In genomic region chr10:24481241-24481640, GRCh38 we compare ENCODE assay signal across 21 cellular contexts.
DNase-seq lines count a peak whose midpoint lies in the region; ATAC-seq, FAIRE-seq and TF ChIP-seq lines count a peak whose summit lies in the region.
"Had no signal": no experiment of that assay in that cellular context is flagged by ENCODE, and none has a peak within 500 bp of the region (broad histone marks: within the 10 kb centered on the region; RNA-seq: fewer than 3 reads in every experiment).

No MANE protein-coding gene starts in this region.

- peaks cover 17% of the 10 kb centered on the region for H3K4me1 ChIP-seq in psoas muscle
- H3K4me1 ChIP-seq: BE2C had no signal

- no peaks in the 10 kb centered on the region for H3K9me3 ChIP-seq in psoas muscle
- H3K9me3 ChIP-seq: BE2C had no signal

- H3K27ac ChIP-seq in psoas muscle = peak overlapping the region; percentile 44
- H3K27ac ChIP-seq: BLaER1 treated with 17β-estradiol and CSF1 and Interleukin-3, amounts not matched to agents 10 nM and 100 nM had no signal

- H3K27me3 ChIP-seq in bronchial epithelial cell (ENCODE audit: control insufficient read depth, insufficient read depth, low read length) = no peaks in the 10 kb centered on the region
- H3K27me3 ChIP-seq in psoas muscle (ENCODE audit: insufficient read depth in 3 of 3, low read length in 2 of 3) = no peaks in the 10 kb centered on the region
- H3K27me3 ChIP-seq: BE2C; BLaER1 treated with 17β-estradiol and CSF1 and Interleukin-3, amounts not matched to agents 10 nM and 100 nM had no signal

- in situ Hi-C loops in G401 (cut with HindIII; ENCODE audit: low sequenced_read_pairs) = no loop called here

- no peak overlapping the region for H3K27ac Mint-ChIP-seq in stimulated activated memory B cell treated with anti-CD40 and anti-IgM and Interleukin-4, amounts not matched to agents 10 μg/mL and 1 μg/mL and 100 μg/mL, for 72 hours
- H3K27ac Mint-ChIP-seq: CD4-positive, alpha-beta T cell; CD8-positive, alpha-beta memory T cell; GM23338; H9 had no signal

- no peak for TF ChIP-seq CTCF in bronchial epithelial cell (IDR thresholded peaks at IDR 0.05; ENCODE audit: insufficient read depth, low read length, severe bottlenecking)
- TF ChIP-seq CTCF in psoas muscle (IDR thresholded peaks at IDR 0.05) = no peak

- peak; percentile 7 for DNase-seq in G401 (ENCODE audit: low spot score)
- no peak for DNase-seq in bronchial epithelial cell (ENCODE audit: low read depth)
- no peak for DNase-seq in psoas muscle
- no peak for DNase-seq in NCI-H1436 treated with DMSO at 0.1 percent for 48 hours (lab: John Stamatoyannopoulos, UW)
- DNase-seq: BE2C; CD4-positive, alpha-beta T cell; CD8-positive, alpha-beta memory T cell; DMS 273 treated with DMSO at 0.1 percent for 48 hours; DMS79; EL; GF-D8; H9 had no signal

- H3K36me3 Mint-ChIP-seq in stimulated activated memory B cell treated with anti-CD40 and anti-IgM and Interleukin-4, amounts not matched to agents 10 μg/mL and 1 μg/mL and 100 μg/mL, for 72 hours = no peaks in the 10 kb centered on the region
- H3K36me3 Mint-ChIP-seq: CD14-positive monocyte; CD8-positive, alpha-beta memory T cell had no signal

- H3K36me3 ChIP-seq in bronchial epithelial cell (ENCODE audit: control insufficient read depth, insufficient read depth, low read length) (peaks cover 14% of the 10 kb centered on the region), psoas muscle (ENCODE audit: insufficient read depth in 1 of 2, low read depth in 1 of 2) (peaks cover 0 to 29% of the 10 kb centered on the region in 2 donors)
- H3K36me3 ChIP-seq: BE2C had no signal

- H3K4me3 ChIP-seq in bronchial epithelial cell (ENCODE audit: low read depth, low read length) = no peak overlapping the region
- H3K4me3 ChIP-seq in psoas muscle = no peak overlapping the region
- H3K4me3 ChIP-seq: BLaER1 treated with 17β-estradiol and CSF1 and Interleukin-3, amounts not matched to agents 10 nM and 100 nM; GM23338 had no signal

- WGBS in psoas muscle, 3 donors = 71 to 80% (median 75%) methylated on average over 6 of the region's 6 CpGs

- FAIRE-seq in bronchial epithelial cell (lab: Jason Lieb, UNC) = peak; percentile 18
- FAIRE-seq: D721Med, GM12891, GM18507 had no signal

- peaks cover 4% of the 10 kb centered on the region for H3K9me3 Mint-ChIP-seq in stimulated activated memory B cell treated with anti-CD40 and anti-IgM and Interleukin-4, amounts not matched to agents 10 μg/mL and 1 μg/mL and 100 μg/mL, for 72 hours

- H3K4me1 Mint-ChIP-seq in stimulated activated memory B cell treated with anti-CD40 and anti-IgM and Interleukin-4, amounts not matched to agents 10 μg/mL and 1 μg/mL and 100 μg/mL, for 72 hours = no peaks in the 10 kb centered on the region
- H3K4me1 Mint-ChIP-seq: CD14-positive monocyte had no signal

- ATAC-seq in psoas muscle = peak in 3 of 4 donors; percentile 41 to 61 (median 53)
- ATAC-seq in HG02884 (IDR thresholded peaks at IDR 0.05; ENCODE audit: unreplicated experiment) = no peak
- no peak for ATAC-seq in stimulated activated memory B cell treated with anti-CD40 and anti-IgM and Interleukin-4, amounts not matched to agents 10 μg/mL and 1 μg/mL and 100 μg/mL, for 72 hours
- ATAC-seq: GM23338, HCT116 had no signal

- intact Hi-C loops in psoas muscle (cut with DNase I) = no loop called here

- no peaks in the 10 kb centered on the region for H3K27me3 Mint-ChIP-seq in stimulated activated memory B cell treated with anti-CD40 and anti-IgM and Interleukin-4, amounts not matched to agents 10 μg/mL and 1 μg/mL and 100 μg/mL, for 72 hours

- no peak overlapping the region for H3K4me3 Mint-ChIP-seq in stimulated activated memory B cell treated with anti-CD40 and anti-IgM and Interleukin-4, amounts not matched to agents 10 μg/mL and 1 μg/mL and 100 μg/mL, for 72 hours
- H3K4me3 Mint-ChIP-seq: CD14-positive monocyte; CD4-positive, alpha-beta T cell; CD8-positive, alpha-beta memory T cell; GM23338; H9 had no signal

Comparison
In these comparisons a context has a peak if more than half of its experiments do, and no peak if none do; other contexts are left out.
1. ATAC-seq: peak in psoas muscle (3 of 4); none in HG02884 (single experiment) and stimulated activated memory B cell treated with anti-CD40 and anti-IgM and Interleukin-4, amounts not matched to agents 10 μg/mL and 1 μg/mL and 100 μg/mL, for 72 hours (single experiment).